Comparison of ENCODE assay signal across 11 cellular contexts in the genomic region with DNA sequence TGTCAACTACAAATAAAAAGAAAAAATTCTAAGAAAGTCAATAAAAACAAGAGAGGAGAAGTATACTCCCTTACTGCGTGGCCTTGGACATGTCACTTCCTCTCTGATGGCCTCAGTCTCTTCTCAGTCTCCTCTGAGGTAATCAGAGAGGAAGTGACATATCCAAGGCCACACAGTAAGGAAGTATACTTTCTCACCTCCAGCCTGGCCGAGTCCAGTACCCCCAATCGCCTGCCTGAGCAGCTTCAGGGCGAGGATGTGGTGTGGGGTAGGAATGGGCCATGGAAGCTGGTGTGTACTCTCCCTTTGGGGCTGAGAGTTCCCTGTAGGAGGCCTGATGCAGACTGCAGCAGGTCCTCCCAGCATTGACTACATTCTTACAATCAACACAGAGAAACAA. TPM values are rescaled to one million over a fixed set of nuclear protein-coding genes. Genes with fewer than 3 reads are reported as not detected.
A peak's percentile ranks its signal among the peaks of the same experiment; 100 is the strongest.
DNase-seq lines count a peak whose midpoint lies in the region; ATAC-seq, FAIRE-seq and TF ChIP-seq lines count a peak whose summit lies in the region.
"Had no signal": no experiment of that assay in that cellular context is flagged by ENCODE, and none has a peak within 500 bp of the region (broad histone marks: within the 10 kb centered on the region; RNA-seq: fewer than 3 reads in every experiment).

No MANE protein-coding gene starts in this region.

- FAIRE-seq in bronchial epithelial cell (lab: Jason Lieb, UNC), result peak; percentile 47
- FAIRE-seq: frontal cortex had no signal

- H3K4me3 Mint-ChIP-seq in CD14-positive monocyte, result peak overlapping the region; percentile 16 to 35
- H3K4me3 Mint-ChIP-seq: GM23338 had no signal

- peaks cover 54 to 59% of the 10 kb centered on the region in 2 donors for H3K36me3 Mint-ChIP-seq in CD14-positive monocyte

- intact Hi-C loops in CD14-positive monocyte (cut with micrococcal nuclease), result no loop called here
- intact Hi-C loops in aorta (cut with DNase I), result no loop called here

- H3K4me3 ChIP-seq in bronchial epithelial cell (ENCODE audit: low read depth, low read length) (no peak overlapping the region), aorta (ENCODE audit: low read length in 2 of 2) (no peak overlapping the region)
- H3K4me3 ChIP-seq: GM23338 had no signal

- WGBS in aorta, 2 donors, result 75 to 89% methylated on average over 4 of the region's 4 CpGs

- peaks cover 11% of the 10 kb centered on the region for H3K36me3 ChIP-seq in bronchial epithelial cell (ENCODE audit: control insufficient read depth, insufficient read depth, low read length)
- H3K36me3 ChIP-seq in aorta (ENCODE audit: control insufficient read depth in 1 of 2, insufficient read depth in 2 of 2, low read length in 1 of 2), result no peaks in the 10 kb centered on the region

- TF ChIP-seq CTCF in CD14-positive monocyte (IDR thresholded peaks at IDR 0.05) (no peak), bronchial epithelial cell (IDR thresholded peaks at IDR 0.05; ENCODE audit: insufficient read depth, low read length, severe bottlenecking) (no peak)

- ATAC-seq in GM18868 (IDR thresholded peaks at IDR 0.05; ENCODE audit: unreplicated experiment) (peak; percentile 37), aorta (ENCODE audit: low FRiP score) (no peak)
- ATAC-seq: GM23338 had no signal

- peak overlapping the region; percentile 95 to 97 (median 96) for H3K27ac Mint-ChIP-seq in CD14-positive monocyte
- H3K27ac Mint-ChIP-seq: GM23338 had no signal

- peaks cover 0 to 4% (median 1%) of the 10 kb centered on the region in 3 donors for H3K27me3 Mint-ChIP-seq in CD14-positive monocyte (ENCODE audit: low read depth in 3 of 3)

- H3K4me1 ChIP-seq in aorta (ENCODE audit: control insufficient read depth in 1 of 2, insufficient read depth in 2 of 2, low read length in 2 of 2), result no peaks in the 10 kb centered on the region

- H3K27ac ChIP-seq in aorta (ENCODE audit: low read depth in 1 of 2, low read length in 2 of 2), result no peak overlapping the region
- H3K27ac ChIP-seq: KMS-11 had no signal

- peaks cover 0 to 3% (median 0%) of the 10 kb centered on the region in 7 donors for H3K9me3 Mint-ChIP-seq in CD14-positive monocyte
- H3K9me3 Mint-ChIP-seq: GM23338 had no signal

- peak; percentile 73 for DNase-seq in CD14-positive monocyte (ENCODE audit: low spot score)
- DNase-seq in MV-4-11 (lab: John Stamatoyannopoulos, UW), result peak; percentile 81
- DNase-seq in bronchial epithelial cell (ENCODE audit: low read depth), result no peak
- no peak for DNase-seq in aorta
- no peak for DNase-seq in activated CD8-positive, alpha-beta memory T cell treated with anti-CD3 and anti-CD28 coated beads for 24 hours
- no peak for DNase-seq in AG08396 (ENCODE audit: low spot score)
- DNase-seq in hippocampal formation (lab: John Stamatoyannopoulos, UW), result no peak

- H3K9me3 ChIP-seq in aorta (ENCODE audit: control insufficient read depth, low read length), result no peaks in the 10 kb centered on the region

- H3K27me3 ChIP-seq in bronchial epithelial cell (ENCODE audit: control insufficient read depth, insufficient read depth, low read length), result no peaks in the 10 kb centered on the region
- H3K27me3 ChIP-seq in aorta (ENCODE audit: control insufficient read depth in 1 of 2, insufficient read depth in 2 of 2, low read length in 1 of 2), result no peaks in the 10 kb centered on the region

- H3K4me1 Mint-ChIP-seq in CD14-positive monocyte, result peaks cover 47% of the 10 kb centered on the region
- H3K4me1 Mint-ChIP-seq: GM23338 had no signal

RNA-seq across cellular contexts. Expression of a gene that starts 15.8 kb away (rescaled TPM):
- 10 to 100 TPM in 1 of 2 donors, 1 to 10 TPM in 1; 6.0 to 12.8 TPM for polyA plus RNA-seq in CD14-positive monocyte
- 3.2 and 3.4 TPM in 2 replicates for total RNA-seq in bronchial epithelial cell
- total RNA-seq in aorta, result 1 to 10 TPM; 7.9 to 9.3 TPM
- polyA plus RNA-seq in aorta, result 1 to 10 TPM; 2.2 to 7.0 TPM
- total RNA-seq: frontal cortex had no signal

Comparison
In these comparisons a context has a peak if more than half of its experiments do, and no peak if none do; other contexts are left out.
1. DNase-seq: peak in CD14-positive monocyte (single experiment) and MV-4-11 (single experiment); none in bronchial epithelial cell (single experiment), aorta (0 of 2), activated CD8-positive, alpha-beta memory T cell treated with anti-CD3 and anti-CD28 coated beads for 24 hours (single experiment), AG08396 (single experiment) and hippocampal formation (0 of 2).